Comparison of ENCODE assay signal across 2 cellular contexts in genomic region chr3:107846282-107846852, GRCh38.
TF ChIP-seq lines count a peak whose summit lies in the region.

No MANE protein-coding gene starts in this region.

TF ChIP-seq in SK-N-SH treated with all-trans-retinoic acid at 6 μM for 48 hours, 23 proteins besides CTCF, POLR2A, EP300 and RAD21 (continued from another document):
- no peak for TF ChIP-seq PATZ1 (CRISPR knock-in tag; IDR thresholded peaks at IDR 0.05; ENCODE audit: borderline replicate concordance)
- TF ChIP-seq, protein P1, sequence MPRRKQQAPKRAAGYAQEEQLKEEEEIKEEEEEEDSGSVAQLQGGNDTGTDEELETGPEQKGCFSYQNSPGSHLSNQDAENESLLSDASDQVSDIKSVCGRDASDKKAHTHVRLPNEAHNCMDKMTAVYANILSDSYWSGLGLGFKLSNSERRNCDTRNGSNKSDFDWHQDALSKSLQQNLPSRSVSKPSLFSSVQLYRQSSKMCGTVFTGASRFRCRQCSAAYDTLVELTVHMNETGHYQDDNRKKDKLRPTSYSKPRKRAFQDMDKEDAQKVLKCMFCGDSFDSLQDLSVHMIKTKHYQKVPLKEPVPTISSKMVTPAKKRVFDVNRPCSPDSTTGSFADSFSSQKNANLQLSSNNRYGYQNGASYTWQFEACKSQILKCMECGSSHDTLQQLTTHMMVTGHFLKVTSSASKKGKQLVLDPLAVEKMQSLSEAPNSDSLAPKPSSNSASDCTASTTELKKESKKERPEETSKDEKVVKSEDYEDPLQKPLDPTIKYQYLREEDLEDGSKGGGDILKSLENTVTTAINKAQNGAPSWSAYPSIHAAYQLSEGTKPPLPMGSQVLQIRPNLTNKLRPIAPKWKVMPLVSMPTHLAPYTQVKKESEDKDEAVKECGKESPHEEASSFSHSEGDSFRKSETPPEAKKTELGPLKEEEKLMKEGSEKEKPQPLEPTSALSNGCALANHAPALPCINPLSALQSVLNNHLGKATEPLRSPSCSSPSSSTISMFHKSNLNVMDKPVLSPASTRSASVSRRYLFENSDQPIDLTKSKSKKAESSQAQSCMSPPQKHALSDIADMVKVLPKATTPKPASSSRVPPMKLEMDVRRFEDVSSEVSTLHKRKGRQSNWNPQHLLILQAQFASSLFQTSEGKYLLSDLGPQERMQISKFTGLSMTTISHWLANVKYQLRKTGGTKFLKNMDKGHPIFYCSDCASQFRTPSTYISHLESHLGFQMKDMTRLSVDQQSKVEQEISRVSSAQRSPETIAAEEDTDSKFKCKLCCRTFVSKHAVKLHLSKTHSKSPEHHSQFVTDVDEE (CRISPR knock-in tag; IDR thresholded peaks at IDR 0.05): no peak
- no peak for TF ChIP-seq ZFP30 (CRISPR knock-in tag; IDR thresholded peaks at IDR 0.05)
- TF ChIP-seq SNAI2 (CRISPR knock-in tag; IDR thresholded peaks at IDR 0.05): no peak
- TF ChIP-seq ISL1 (CRISPR knock-in tag; IDR thresholded peaks at IDR 0.05): no peak

TF ChIP-seq in SK-N-SH, 30 proteins besides CTCF, POLR2A, EP300 and RAD21 (continued from another document):
- TF ChIP-seq, protein P2, sequence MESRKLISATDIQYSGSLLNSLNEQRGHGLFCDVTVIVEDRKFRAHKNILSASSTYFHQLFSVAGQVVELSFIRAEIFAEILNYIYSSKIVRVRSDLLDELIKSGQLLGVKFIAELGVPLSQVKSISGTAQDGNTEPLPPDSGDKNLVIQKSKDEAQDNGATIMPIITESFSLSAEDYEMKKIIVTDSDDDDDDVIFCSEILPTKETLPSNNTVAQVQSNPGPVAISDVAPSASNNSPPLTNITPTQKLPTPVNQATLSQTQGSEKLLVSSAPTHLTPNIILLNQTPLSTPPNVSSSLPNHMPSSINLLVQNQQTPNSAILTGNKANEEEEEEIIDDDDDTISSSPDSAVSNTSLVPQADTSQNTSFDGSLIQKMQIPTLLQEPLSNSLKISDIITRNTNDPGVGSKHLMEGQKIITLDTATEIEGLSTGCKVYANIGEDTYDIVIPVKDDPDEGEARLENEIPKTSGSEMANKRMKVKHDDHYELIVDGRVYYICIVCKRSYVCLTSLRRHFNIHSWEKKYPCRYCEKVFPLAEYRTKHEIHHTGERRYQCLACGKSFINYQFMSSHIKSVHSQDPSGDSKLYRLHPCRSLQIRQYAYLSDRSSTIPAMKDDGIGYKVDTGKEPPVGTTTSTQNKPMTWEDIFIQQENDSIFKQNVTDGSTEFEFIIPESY (IDR thresholded peaks at IDR 0.05; ENCODE audit: borderline replicate concordance, low read depth): no peak
- no peak for TF ChIP-seq NFIC (IDR thresholded peaks at IDR 0.05; ENCODE audit: borderline replicate concordance)
- no peak for TF ChIP-seq ELF1 (IDR thresholded peaks at IDR 0.05)
